Comparison of ENCODE assay signal across 1 cellular context in the genomic region with DNA sequence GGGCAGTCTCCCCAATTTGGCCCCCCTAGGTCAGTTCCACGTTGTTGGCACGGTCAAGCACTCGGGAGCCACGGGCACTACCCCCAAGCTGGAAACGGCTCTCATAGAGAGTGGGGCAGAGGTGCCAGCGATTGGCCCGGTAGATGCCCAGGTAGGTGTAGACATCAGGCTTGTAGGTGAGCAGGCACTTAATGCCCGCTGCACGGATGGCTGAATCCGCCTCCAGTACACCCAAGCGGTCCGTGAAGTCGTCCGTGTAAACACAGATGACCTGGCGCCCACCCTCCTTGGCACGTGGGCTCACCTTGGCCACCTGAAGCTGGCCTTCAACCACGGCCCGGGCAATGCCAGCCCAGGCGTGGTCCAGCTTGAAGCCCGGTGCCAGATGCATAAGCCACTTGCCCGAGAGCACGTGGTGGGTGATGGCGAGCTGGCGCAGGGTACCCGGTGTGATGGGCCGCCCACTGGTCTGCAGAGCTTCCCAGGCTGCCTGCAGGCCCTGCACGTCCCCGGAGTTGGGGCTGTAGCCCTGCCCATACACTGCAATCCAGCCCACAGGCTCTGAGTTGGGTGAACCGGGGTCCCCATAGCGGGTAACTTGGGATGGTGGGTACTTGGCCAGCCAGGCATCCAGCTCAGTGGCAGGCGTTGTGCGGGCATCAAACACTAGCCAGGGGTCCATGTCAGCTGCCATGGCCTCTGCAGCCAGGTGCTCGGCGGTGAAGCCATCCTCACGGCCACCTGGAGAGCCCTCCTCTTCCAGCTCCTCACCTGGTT.
TF ChIP-seq lines count a peak whose summit lies in the region.

No MANE protein-coding gene starts in this region.

TF ChIP-seq in HCT116, 20 proteins besides CTCF, POLR2A, EP300 and RAD21:
- TF ChIP-seq TCF7L2 (IDR thresholded peaks at IDR 0.05; ENCODE audit: borderline replicate concordance, extremely low read depth, insufficient read depth, insufficient read length) (no peak), JUND (IDR thresholded peaks at IDR 0.05) (no peak), YY1 (IDR thresholded peaks at IDR 0.05; ENCODE audit: extremely low read depth, insufficient replicate concordance, low read depth, low read length) (no peak)
